Comparison of ENCODE assay signal across 8 cellular contexts in the genomic region with DNA sequence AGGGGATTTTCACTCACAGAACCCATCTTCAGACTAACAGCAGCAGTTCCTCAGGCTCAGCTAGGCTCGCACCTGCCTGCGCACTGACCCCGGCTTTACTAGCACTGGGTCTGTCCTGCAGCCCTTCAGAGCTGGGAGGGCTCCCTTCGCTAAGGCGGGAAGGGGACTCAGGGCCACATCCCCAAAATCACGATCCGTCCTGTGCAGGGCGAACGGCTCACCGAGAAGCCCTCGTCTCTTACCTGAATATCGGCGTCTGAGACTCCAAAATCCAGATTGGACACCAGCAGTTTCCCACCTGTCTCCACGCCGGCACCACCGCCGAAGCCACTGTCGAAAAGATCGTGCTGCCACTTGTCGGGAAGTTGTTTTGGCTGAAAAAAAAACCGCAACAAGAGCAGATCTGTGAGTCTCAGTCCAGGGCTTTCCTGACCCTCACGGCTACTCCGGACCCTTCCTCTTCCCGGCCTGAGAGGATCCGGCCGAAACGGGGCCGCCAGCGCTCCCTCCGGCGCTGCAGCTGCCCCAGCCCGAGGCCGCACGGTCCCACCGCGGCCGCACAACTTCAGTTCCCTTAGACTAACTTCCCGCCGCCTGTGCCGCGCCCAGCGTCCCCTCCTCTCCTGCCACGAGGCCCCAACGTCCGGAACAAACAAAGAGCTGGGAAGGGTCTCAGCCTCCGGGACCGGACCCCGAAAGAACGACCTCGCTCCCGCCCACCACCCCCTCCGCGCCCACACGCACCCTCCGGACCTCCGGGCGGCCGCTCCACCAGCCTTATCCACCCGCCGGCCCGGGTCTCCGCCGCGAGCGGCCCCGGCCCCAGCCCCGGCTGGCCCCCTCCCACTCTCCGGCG. TPM values are rescaled to one million over a fixed set of nuclear protein-coding genes. Genes with fewer than 3 reads are reported as not detected.
A peak's percentile ranks its signal among the peaks of the same experiment; 100 is the strongest.
DNase-seq lines count a peak whose midpoint lies in the region; ATAC-seq, FAIRE-seq and TF ChIP-seq lines count a peak whose summit lies in the region.

No MANE protein-coding gene starts in this region.

- no peaks in the 10 kb centered on the region for H3K27me3 ChIP-seq in iPS-15b (ENCODE audit: control insufficient read depth, insufficient read depth, low read length)

- no peaks in the 10 kb centered on the region for H3K4me1 ChIP-seq in iPS-15b (ENCODE audit: control insufficient read depth, insufficient read depth, low read length)

- H3K4me1 Mint-ChIP-seq in stimulated activated naive B cell treated with anti-CD40 and anti-IgM and Interleukin-4, amounts not matched to agents 10 μg/mL and 1 μg/mL and 100 μg/mL, for 72 hours = peaks cover 17 to 37% of the 10 kb centered on the region in 2 donors

- DNase-seq in GM12891 (ENCODE audit: insufficient read length, low spot score) (no peak), islet precursor cell (no peak), NCI-H2171 treated with DMSO at 0.1 percent for 48 hours (lab: John Stamatoyannopoulos, UW) (no peak)
- peak; percentile 66 for DNase-seq in activated CD8-positive, alpha-beta memory T cell treated with anti-CD3 and anti-CD28 coated beads, Interleukin-2, amount 50 U/mL, for 48 hours
- DNase-seq in stimulated activated naive B cell treated with anti-CD40 and anti-IgM and Interleukin-4, amounts not matched to agents 10 μg/mL and 1 μg/mL and 100 μg/mL, for 72 hours = no peak

- H3K4me3 ChIP-seq in iPS-15b (ENCODE audit: low read depth, low read length) = peak overlapping the region; percentile 58

- no peaks in the 10 kb centered on the region for H3K9me3 ChIP-seq in iPS-15b (ENCODE audit: control insufficient read depth, insufficient read depth, low read length)

- no peak for TF ChIP-seq POLR2A in GM12891 (IDR thresholded peaks at IDR 0.05; ENCODE audit: low read depth, low read length)

- H3K4me3 Mint-ChIP-seq in stimulated activated naive B cell treated with anti-CD40 and anti-IgM and Interleukin-4, amounts not matched to agents 10 μg/mL and 1 μg/mL and 100 μg/mL, for 72 hours = peak overlapping the region; percentile 95 to 98

- ATAC-seq in HG03103 (IDR thresholded peaks at IDR 0.05; ENCODE audit: low read depth, unreplicated experiment) (peak; percentile 4), GM18511 (IDR thresholded peaks at IDR 0.05; ENCODE audit: unreplicated experiment) (no peak)
- peak; percentile 8 to 23 for ATAC-seq in stimulated activated naive B cell treated with anti-CD40 and anti-IgM and Interleukin-4, amounts not matched to agents 10 μg/mL and 1 μg/mL and 100 μg/mL, for 72 hours (replicated peaks)

- H3K9me3 Mint-ChIP-seq in stimulated activated naive B cell treated with anti-CD40 and anti-IgM and Interleukin-4, amounts not matched to agents 10 μg/mL and 1 μg/mL and 100 μg/mL, for 72 hours = no peaks in the 10 kb centered on the region

- H3K27ac Mint-ChIP-seq in stimulated activated naive B cell treated with anti-CD40 and anti-IgM and Interleukin-4, amounts not matched to agents 10 μg/mL and 1 μg/mL and 100 μg/mL, for 72 hours = peak overlapping the region; percentile 94

- H3K36me3 ChIP-seq in iPS-15b (ENCODE audit: control insufficient read depth, insufficient read depth, low read length) = peaks cover 52% of the 10 kb centered on the region

- H3K9ac ChIP-seq in iPS-15b (ENCODE audit: low read depth, low read length) = peak overlapping the region; percentile 90

- FAIRE-seq in GM12891 (lab: Jason Lieb, UNC) = no peak

- no peaks in the 10 kb centered on the region for H3K27me3 Mint-ChIP-seq in stimulated activated naive B cell treated with anti-CD40 and anti-IgM and Interleukin-4, amounts not matched to agents 10 μg/mL and 1 μg/mL and 100 μg/mL, for 72 hours

- H3K36me3 Mint-ChIP-seq in stimulated activated naive B cell treated with anti-CD40 and anti-IgM and Interleukin-4, amounts not matched to agents 10 μg/mL and 1 μg/mL and 100 μg/mL, for 72 hours = peaks cover 40 to 44% of the 10 kb centered on the region in 2 donors

TF ChIP-seq in GM12891, 5 proteins besides CTCF, POLR2A, EP300 and RAD21:
- 0 out of 2 replicates have a peak, but pooled peaks have one; percentile 18 for TF ChIP-seq POLR2AphosphoS5 (IDR thresholded peaks at IDR 0.05; ENCODE audit: low read depth, low read length)
- no peak for TF ChIP-seq PAX5 (IDR thresholded peaks at IDR 0.05; ENCODE audit: insufficient read depth, low read length, severe bottlenecking)

RNA-seq across cellular contexts. Expression of gene ALYREF, which starts 0.7 kb away (rescaled TPM):
- 112 TPM for polyA plus RNA-seq in GM12891 (2012; ENCODE audit: low read depth, missing spikeins)

RNA-seq across cellular contexts. Expression of gene ANAPC11, which starts 0.8 kb away (rescaled TPM):
- 183 TPM for polyA plus RNA-seq in GM12891 (2012; ENCODE audit: low read depth, missing spikeins)

RNA-seq across cellular contexts. Expression of gene NPB, which starts 11.4 kb away (rescaled TPM):
- polyA plus RNA-seq in GM12891 (2012; ENCODE audit: low read depth, missing spikeins) = not detected

RNA-seq across cellular contexts. Expression of gene ARHGDIA, which starts 19.5 kb away (rescaled TPM):
- polyA plus RNA-seq in GM12891 (2012; ENCODE audit: low read depth, missing spikeins) = 203 TPM

RNA-seq across cellular contexts. Expression of gene PCYT2, which starts 20.5 kb away (rescaled TPM):
- 20.2 TPM for polyA plus RNA-seq in GM12891 (2012; ENCODE audit: low read depth, missing spikeins)
